8 cellular contexts compared by ENCODE assay signal in genomic region chr10:94403823-94404228, GRCh38.
DNase-seq lines count a peak whose midpoint lies in the region; ATAC-seq and FAIRE-seq lines count a peak whose summit lies in the region.

No MANE protein-coding gene starts in this region.

- H3K9me3 ChIP-seq in adipocyte (ENCODE audit: control insufficient read depth, low read length) (no peaks in the 10 kb centered on the region), subcutaneous abdominal adipose tissue (ENCODE audit: control insufficient read depth in 5 of 5, low read length in 5 of 5) (no peaks in the 10 kb centered on the region)

- H3K27me3 ChIP-seq in adipocyte (replicated peaks; ENCODE audit: control insufficient read depth, insufficient read depth, low read length): no peaks in the 10 kb centered on the region
- no peaks in the 10 kb centered on the region for H3K27me3 ChIP-seq in subcutaneous abdominal adipose tissue (ENCODE audit: control insufficient read depth in 5 of 5, insufficient read depth in 4 of 5, low read length in 5 of 5)

- H3K36me3 ChIP-seq in adipocyte (ENCODE audit: control insufficient read depth, insufficient read depth, low read length, severe bottlenecking) (no peaks in the 10 kb centered on the region), subcutaneous abdominal adipose tissue (ENCODE audit: control insufficient read depth in 5 of 5, insufficient read depth in 5 of 5, low read length in 5 of 5) (no peaks in the 10 kb centered on the region)

- peak overlapping the region; percentile 79 for H3K27ac ChIP-seq in subcutaneous abdominal adipose tissue (ENCODE audit: low read depth, low read length)

- H3K4me1 ChIP-seq in adipocyte (ENCODE audit: control insufficient read depth, insufficient read depth, low read length) (peaks cover 11% of the 10 kb centered on the region), subcutaneous abdominal adipose tissue (ENCODE audit: control insufficient read depth in 5 of 5, insufficient read depth in 5 of 5, low read length in 5 of 5) (peaks cover 0 to 24% (median 24%) of the 10 kb centered on the region in 5 donors)

- FAIRE-seq in islet of Langerhans (lab: Jason Lieb, UNC): peak; percentile 33

- ATAC-seq in HG03432 (IDR thresholded peaks at IDR 0.05; ENCODE audit: unreplicated experiment) (peak; percentile 3), GM21423 (IDR thresholded peaks at IDR 0.05; ENCODE audit: unreplicated experiment) (no peak)

- peak overlapping the region; percentile 99 for H3K4me3 ChIP-seq in adipocyte (ENCODE audit: low read length)
- peak overlapping the region; percentile 84 to 94 (median 91) for H3K4me3 ChIP-seq in subcutaneous abdominal adipose tissue (ENCODE audit: low read depth in 1 of 5, low read length in 5 of 5)

- H3K9ac ChIP-seq in adipocyte (ENCODE audit: low read length): peak overlapping the region; percentile 92
- H3K9ac ChIP-seq in subcutaneous abdominal adipose tissue (ENCODE audit: low read length in 5 of 5): peak overlapping the region; percentile 44 to 95 (median 88)

- DNase-seq in NCI-H2107 treated with DMSO at 0.1 percent for 48 hours (lab: John Stamatoyannopoulos, UW; ENCODE audit: unreplicated experiment) (peak; percentile 26), NCI-H2107 (lab: John Stamatoyannopoulos, UW) (no peak), adipocyte (ENCODE audit: low read depth) (peak; percentile 66), NCI-H2196 (lab: John Stamatoyannopoulos, UW; ENCODE audit: unreplicated experiment) (no peak)

Comparison
In these comparisons a context has a peak if more than half of its experiments do, and no peak if none do; other contexts are left out.
1. DNase-seq: peak in NCI-H2107 treated with DMSO at 0.1 percent for 48 hours (single experiment) and adipocyte (single experiment); none in NCI-H2107 (single experiment) and NCI-H2196 (single experiment).